ENCODE assay signal across 20 cellular contexts in the genomic region with DNA sequence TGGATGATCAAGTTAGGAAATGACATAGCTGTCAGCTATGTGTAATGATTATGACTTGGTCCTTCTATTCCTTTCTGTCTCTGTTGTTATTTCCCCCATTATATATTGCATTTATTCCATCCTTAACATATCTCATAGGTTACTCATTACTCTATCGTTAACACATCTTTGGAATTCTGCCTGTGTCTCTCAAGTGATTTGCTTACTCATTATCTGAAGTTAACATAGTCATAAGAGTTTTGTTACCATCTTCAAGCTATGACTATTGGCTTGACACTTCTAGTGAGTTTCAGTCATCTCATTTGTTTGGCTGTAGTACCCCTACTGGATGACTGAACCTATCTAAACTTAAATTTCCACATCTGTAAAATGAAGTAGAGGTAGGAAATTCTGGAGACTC.
"Had no signal": no experiment of that assay in that cellular context is flagged by ENCODE, and none has a peak within 500 bp of the region (broad histone marks: within the 10 kb centered on the region; RNA-seq: fewer than 3 reads in every experiment).

No MANE protein-coding gene starts in this region.

- H3K9me3 ChIP-seq: colonic mucosa, gastrocnemius medialis, ovary, right atrium auricular region, sigmoid colon, stomach, thoracic aorta, uterus had no signal

- DNase-seq: colonic mucosa; dermis blood vessel endothelial cell; endodermal cell; gastrocnemius medialis; glutamatergic neuron; natural killer cell; nucleus accumbens; ovary; sigmoid colon; stimulated activated CD4-positive, alpha-beta T cell treated with anti-CD3 and anti-CD28 coated beads, Interleukin-2, amount 100 ng/mL, for 24 hours; stimulated activated CD4-positive, alpha-beta T cell treated with anti-CD3 and anti-CD28 coated beads, Interleukin-4, amount 100 ng/mL, for 4 hours; stimulated activated naive CD4-positive, alpha-beta T cell; stomach; substantia nigra; uterus had no signal

- H3K4me1 ChIP-seq: colonic mucosa, gastrocnemius medialis, right atrium auricular region, sigmoid colon, stomach, uterus had no signal

- H3K4me3 ChIP-seq: colonic mucosa, gastrocnemius medialis, neural progenitor cell, ovary, right atrium auricular region, sigmoid colon, skin epidermis, stomach, thoracic aorta, uterus had no signal

- H3K36me3 ChIP-seq: colonic mucosa, gastrocnemius medialis, neural progenitor cell, ovary, right atrium auricular region, sigmoid colon, stomach, thoracic aorta, uterus had no signal

- H3K27ac ChIP-seq: colonic mucosa, gastrocnemius medialis, neural progenitor cell, ovary, right atrium auricular region, sigmoid colon, skin epidermis, stomach, thoracic aorta, uterus had no signal

- H3K9ac ChIP-seq: neural progenitor cell had no signal

- H3K4me2 ChIP-seq: neural progenitor cell had no signal

- H3K27me3 ChIP-seq: colonic mucosa, gastrocnemius medialis, neural progenitor cell, ovary, right atrium auricular region, sigmoid colon, stomach had no signal

- ATAC-seq: esophagus mucosa, gastrocnemius medialis, natural killer cell had no signal

- H2AFZ ChIP-seq: neural progenitor cell had no signal
